1 cellular context compared by ENCODE assay signal in the genomic region with DNA sequence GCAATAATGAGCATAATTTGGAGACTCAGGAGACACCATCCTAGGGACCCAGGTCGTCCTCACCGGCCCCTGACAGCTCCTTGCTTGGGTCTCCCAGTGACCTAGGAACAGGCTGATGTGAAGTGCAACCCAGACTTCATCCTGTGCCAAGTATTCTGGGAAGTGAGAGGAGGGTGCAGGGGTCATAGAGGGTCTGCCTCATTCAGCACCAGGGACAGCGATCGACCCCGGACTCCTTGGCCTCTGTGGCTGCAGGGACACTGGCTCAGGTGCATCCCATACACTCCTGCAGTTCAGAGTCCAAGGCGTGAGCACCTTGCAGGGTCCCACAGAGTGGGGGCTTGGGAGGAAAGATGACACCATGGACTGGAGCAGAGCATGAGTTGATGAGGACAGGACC.
TF ChIP-seq lines count a peak whose summit lies in the region.

No MANE protein-coding gene starts in this region.

TF ChIP-seq in HCT116, 20 proteins besides CTCF, POLR2A, EP300 and RAD21:
- TF ChIP-seq, protein P1, sequence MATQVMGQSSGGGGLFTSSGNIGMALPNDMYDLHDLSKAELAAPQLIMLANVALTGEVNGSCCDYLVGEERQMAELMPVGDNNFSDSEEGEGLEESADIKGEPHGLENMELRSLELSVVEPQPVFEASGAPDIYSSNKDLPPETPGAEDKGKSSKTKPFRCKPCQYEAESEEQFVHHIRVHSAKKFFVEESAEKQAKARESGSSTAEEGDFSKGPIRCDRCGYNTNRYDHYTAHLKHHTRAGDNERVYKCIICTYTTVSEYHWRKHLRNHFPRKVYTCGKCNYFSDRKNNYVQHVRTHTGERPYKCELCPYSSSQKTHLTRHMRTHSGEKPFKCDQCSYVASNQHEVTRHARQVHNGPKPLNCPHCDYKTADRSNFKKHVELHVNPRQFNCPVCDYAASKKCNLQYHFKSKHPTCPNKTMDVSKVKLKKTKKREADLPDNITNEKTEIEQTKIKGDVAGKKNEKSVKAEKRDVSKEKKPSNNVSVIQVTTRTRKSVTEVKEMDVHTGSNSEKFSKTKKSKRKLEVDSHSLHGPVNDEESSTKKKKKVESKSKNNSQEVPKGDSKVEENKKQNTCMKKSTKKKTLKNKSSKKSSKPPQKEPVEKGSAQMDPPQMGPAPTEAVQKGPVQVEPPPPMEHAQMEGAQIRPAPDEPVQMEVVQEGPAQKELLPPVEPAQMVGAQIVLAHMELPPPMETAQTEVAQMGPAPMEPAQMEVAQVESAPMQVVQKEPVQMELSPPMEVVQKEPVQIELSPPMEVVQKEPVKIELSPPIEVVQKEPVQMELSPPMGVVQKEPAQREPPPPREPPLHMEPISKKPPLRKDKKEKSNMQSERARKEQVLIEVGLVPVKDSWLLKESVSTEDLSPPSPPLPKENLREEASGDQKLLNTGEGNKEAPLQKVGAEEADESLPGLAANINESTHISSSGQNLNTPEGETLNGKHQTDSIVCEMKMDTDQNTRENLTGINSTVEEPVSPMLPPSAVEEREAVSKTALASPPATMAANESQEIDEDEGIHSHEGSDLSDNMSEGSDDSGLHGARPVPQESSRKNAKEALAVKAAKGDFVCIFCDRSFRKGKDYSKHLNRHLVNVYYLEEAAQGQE (IDR thresholded peaks at IDR 0.05; ENCODE audit: low read depth) = peak; percentile 66
- TF ChIP-seq CBX3 (IDR thresholded peaks at IDR 0.05; ENCODE audit: low read depth) = no peak
